In the genomic region with DNA sequence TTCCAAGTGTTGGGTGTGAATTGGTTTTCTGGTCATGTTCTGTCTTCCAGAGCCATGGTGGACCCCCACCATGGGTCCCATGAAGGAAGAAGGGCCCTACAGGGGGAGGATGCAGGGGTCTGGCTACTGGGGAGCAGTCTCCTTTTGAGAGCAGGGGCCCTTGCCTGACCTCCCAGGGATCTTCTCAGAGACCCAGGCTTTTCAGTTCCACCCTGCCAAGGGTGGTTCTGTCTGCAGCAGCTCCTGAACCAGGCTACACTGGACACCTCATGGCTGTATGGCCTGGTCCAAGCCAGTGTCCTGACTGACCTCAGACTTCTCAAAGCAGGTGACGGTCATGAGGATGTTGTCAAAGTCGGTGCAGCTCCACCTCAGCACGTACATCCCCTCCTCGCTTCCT, we compare ENCODE assay signal across 20 cellular contexts.
"Had no signal": no experiment of that assay in that cellular context is flagged by ENCODE, and none has a peak within 500 bp of the region (broad histone marks: within the 10 kb centered on the region; RNA-seq: fewer than 3 reads in every experiment).

No MANE protein-coding gene starts in this region.

- DNase-seq: activated CD4-positive, alpha-beta T cell treated with anti-CD3 and anti-CD28 coated beads, Interleukin-2, amount 50 U/mL, for 48 hours; activated CD8-positive, alpha-beta memory T cell treated with anti-CD3 and anti-CD28 coated beads, Interleukin-2, amount 50 U/mL, for 48 hours; activated gamma-delta T cell; heart right ventricle; naive thymus-derived CD8-positive, alpha-beta T cell; stimulated activated CD4-positive, alpha-beta T cell treated with anti-CD3 and anti-CD28 coated beads, Interleukin-4, amount 100 ng/mL, for 24 hours; T-helper 1 cell; T-helper 9 cell; tibial artery had no signal

- H3K4me3 ChIP-seq: dorsolateral prefrontal cortex, heart right ventricle, lower lobe of right lung, pancreas, psoas muscle, right atrium auricular region, tibial artery had no signal

- FAIRE-seq: astrocyte, colon, pancreas had no signal

- H3K9me3 ChIP-seq: heart right ventricle, lower lobe of right lung, pancreas, psoas muscle, right atrium auricular region, tibial artery had no signal

- H3K9me3 Mint-ChIP-seq: activated naive CD4-positive, alpha-beta T cell treated with anti-CD3 and anti-CD28 coated beads, Interleukin-2, amount 50 U/mL, for 24 hours; activated T-helper 1 cell treated with anti-CD3 and anti-CD28 coated beads, Interleukin-12 subunit alpha, Interleukin-12 subunit beta, Interleukin-2, Interleukin-4 antibody, amounts not matched to agents 30 ng/mL and 10 ng/mL and 1 ng/mL, durations not matched to agents 14 hours and 24 hours and 36 hours; central memory CD8-positive, alpha-beta T cell; naive thymus-derived CD8-positive, alpha-beta T cell; stimulated activated naive CD8-positive, alpha-beta T cell treated with anti-CD3 and anti-CD28 coated beads, Interleukin-15, Interleukin-2, amounts not matched to agents 100 ng/mL and 50 ng/mL, for 24 hours had no signal

- ATAC-seq: naive thymus-derived CD8-positive, alpha-beta T cell had no signal

- H3K27ac Mint-ChIP-seq: activated T-helper 1 cell treated with anti-CD3 and anti-CD28 coated beads, Interleukin-12 subunit alpha, Interleukin-12 subunit beta, Interleukin-2, Interleukin-4 antibody, amounts not matched to agents 30 ng/mL and 10 ng/mL and 1 ng/mL, durations not matched to agents 14 hours and 24 hours and 36 hours; stimulated activated naive CD8-positive, alpha-beta T cell treated with anti-CD3 and anti-CD28 coated beads, Interleukin-15, Interleukin-2, amounts not matched to agents 100 ng/mL and 50 ng/mL, for 24 hours had no signal

- H3K27me3 Mint-ChIP-seq: activated naive CD4-positive, alpha-beta T cell treated with anti-CD3 and anti-CD28 coated beads, Interleukin-2, amount 50 U/mL, for 24 hours; central memory CD8-positive, alpha-beta T cell; naive thymus-derived CD8-positive, alpha-beta T cell; stimulated activated naive CD8-positive, alpha-beta T cell treated with anti-CD3 and anti-CD28 coated beads, Interleukin-15, Interleukin-2, amounts not matched to agents 100 ng/mL and 50 ng/mL, for 24 hours had no signal

- H3K4me3 Mint-ChIP-seq: activated naive CD4-positive, alpha-beta T cell treated with anti-CD3 and anti-CD28 coated beads, Interleukin-2, amount 50 U/mL, for 24 hours; activated T-helper 1 cell treated with anti-CD3 and anti-CD28 coated beads, Interleukin-12 subunit alpha, Interleukin-12 subunit beta, Interleukin-2, Interleukin-4 antibody, amounts not matched to agents 30 ng/mL and 10 ng/mL and 1 ng/mL, durations not matched to agents 14 hours and 24 hours and 36 hours; central memory CD8-positive, alpha-beta T cell; stimulated activated naive CD8-positive, alpha-beta T cell treated with anti-CD3 and anti-CD28 coated beads, Interleukin-15, Interleukin-2, amounts not matched to agents 100 ng/mL and 50 ng/mL, for 24 hours had no signal

- H3K27ac ChIP-seq: heart right ventricle, lower lobe of right lung, pancreas, right atrium auricular region, tibial artery had no signal
